In genomic region chr3:151673974-151674373, GRCh38 we compare ENCODE assay signal across 1 cellular context.
TF ChIP-seq lines count a peak whose summit lies in the region.

No MANE protein-coding gene starts in this region.

TF ChIP-seq in K562, 482 proteins besides CTCF, POLR2A, EP300 and RAD21 (continued from another document and continues in another):
- no peak for TF ChIP-seq MBD1 (CRISPR knock-in tag; IDR thresholded peaks at IDR 0.05)
- peak; percentile 66 for TF ChIP-seq HDAC3 (IDR thresholded peaks at IDR 0.05; ENCODE audit: borderline replicate concordance, partially characterized antibody)
- TF ChIP-seq POLR2AphosphoS2 (IDR thresholded peaks at IDR 0.05; ENCODE audit: low read length) = no peak
- no peak for TF ChIP-seq HMG20A (CRISPR knock-in tag; conservative IDR thresholded peaks at IDR 0.05)
- no peak for TF ChIP-seq TAF15 (IDR thresholded peaks at IDR 0.05; ENCODE audit: low read depth, low read length)
- peak; percentile 65; the same call in 1 of the 2 replicates for TF ChIP-seq LEF1 (IDR thresholded peaks at IDR 0.05)
- TF ChIP-seq HEY1 (CRISPR knock-in tag; IDR thresholded peaks at IDR 0.05; ENCODE audit: borderline replicate concordance) = no peak
- peak in 1 of 2 experiments; percentile 22 for TF ChIP-seq NCOA2 (IDR thresholded peaks at IDR 0.05; ENCODE audit: partially characterized antibody in 2 of 2)
- peak in 1 of 2 experiments; percentile 93; a peak in 2 of 4 replicates for TF ChIP-seq MLLT1 (IDR thresholded peaks at IDR 0.05)
- no peak for TF ChIP-seq CREB5 (CRISPR knock-in tag; IDR thresholded peaks at IDR 0.05)
- TF ChIP-seq CCNT2 (IDR thresholded peaks at IDR 0.05; ENCODE audit: borderline replicate concordance, extremely low read depth, insufficient read length, low read depth, low read length) = peak; percentile 32
- peak; percentile 88 for TF ChIP-seq NCOR1 (IDR thresholded peaks at IDR 0.05)
- no peak for TF ChIP-seq ZNF644 (tag; IDR thresholded peaks at IDR 0.05; ENCODE audit: low read depth)
- TF ChIP-seq RB1 (IDR thresholded peaks at IDR 0.05; ENCODE audit: low read depth) = no peak
- TF ChIP-seq BACH1 (tag; IDR thresholded peaks at IDR 0.05) = no peak
- TF ChIP-seq SMAD1 (IDR thresholded peaks at IDR 0.05; ENCODE audit: low read depth, low read length, partially characterized antibody) = no peak
- no peak for TF ChIP-seq ZNF79 (CRISPR knock-in tag; IDR thresholded peaks at IDR 0.05; ENCODE audit: low read depth)
- TF ChIP-seq TEAD1 (CRISPR knock-in tag; IDR thresholded peaks at IDR 0.05) = peak in 1 of 2 experiments; percentile 19; a peak in 1 of 4 replicates
- peak; percentile 77 for TF ChIP-seq NFIC (IDR thresholded peaks at IDR 0.05)
- no peak for TF ChIP-seq SAP30 (IDR thresholded peaks at IDR 0.05; ENCODE audit: borderline replicate concordance, insufficient read depth, low read depth, low read length, poor library complexity, severe bottlenecking)
- TF ChIP-seq MEF2A (IDR thresholded peaks at IDR 0.05; ENCODE audit: control insufficient read depth, low read depth, low read length) = no peak
- no peak for TF ChIP-seq ZNF707 (CRISPR knock-in tag; conservative IDR thresholded peaks at IDR 0.05)
- no peak for TF ChIP-seq NFIX (CRISPR knock-in tag; IDR thresholded peaks at IDR 0.05; ENCODE audit: low read depth)
- TF ChIP-seq ZSCAN29 (IDR thresholded peaks at IDR 0.05) = no peak
- peak; percentile 96 for TF ChIP-seq SMARCA4 (IDR thresholded peaks at IDR 0.05)
- no peak for TF ChIP-seq ZNF41 (CRISPR knock-in tag; conservative IDR thresholded peaks at IDR 0.05)
- TF ChIP-seq ZNF699 (CRISPR knock-in tag; IDR thresholded peaks at IDR 0.05; ENCODE audit: insufficient replicate concordance) = no peak
- TF ChIP-seq ZNF766 (CRISPR knock-in tag; conservative IDR thresholded peaks at IDR 0.05) = 0 out of 2 replicates have a peak, but pooled peaks have one; percentile 36
- TF ChIP-seq RNF2 (IDR thresholded peaks at IDR 0.05) = peak; percentile 33; the same call in 1 of the 2 replicates
- no peak for TF ChIP-seq RBM22 (IDR thresholded peaks at IDR 0.05; ENCODE audit: low read depth, low read length, poor library complexity, severe bottlenecking)
- peak; percentile 52; the same call in 1 of the 2 replicates for TF ChIP-seq ATF7 (IDR thresholded peaks at IDR 0.05)
- no peak for TF ChIP-seq SUPT5H (IDR thresholded peaks at IDR 0.05)
- TF ChIP-seq TBL1XR1 (IDR thresholded peaks at IDR 0.05; ENCODE audit: low read length in 2 of 2) = peak in 1 of 2 experiments; percentile 67; a peak in 2 of 4 replicates
- TF ChIP-seq MBD2 (IDR thresholded peaks at IDR 0.05; ENCODE audit: borderline replicate concordance, low read depth) = peak; percentile 42; the same call in 1 of the 2 replicates
- no peak for TF ChIP-seq RHOXF2B (CRISPR knock-in tag; conservative IDR thresholded peaks at IDR 0.05)
- no peak for TF ChIP-seq POLR3G (IDR thresholded peaks at IDR 0.05; ENCODE audit: extremely low read depth, insufficient read length, insufficient replicate concordance)
- peak; percentile 61 for TF ChIP-seq ATF3 (IDR thresholded peaks at IDR 0.05)
- no peak for TF ChIP-seq ATF3 (CRISPR knock-in tag; conservative IDR thresholded peaks at IDR 0.05)
- TF ChIP-seq RCOR1 (IDR thresholded peaks at IDR 0.05; ENCODE audit: borderline replicate concordance in 1 of 2, low read depth in 2 of 2, low read length in 2 of 2) = peak in 1 of 2 experiments; percentile 58; a peak in 2 of 4 replicates
- TF ChIP-seq ZBTB1 (CRISPR knock-in tag; IDR thresholded peaks at IDR 0.05; ENCODE audit: borderline replicate concordance, low read depth) = no peak
- no peak for TF ChIP-seq ZNF778 (CRISPR knock-in tag; IDR thresholded peaks at IDR 0.05)
- no peak for TF ChIP-seq ZNF507 (tag; conservative IDR thresholded peaks at IDR 0.05)
- TF ChIP-seq CBX5 (IDR thresholded peaks at IDR 0.05; ENCODE audit: borderline replicate concordance, low read depth) = no peak
- TF ChIP-seq HES1 (IDR thresholded peaks at IDR 0.05; ENCODE audit: low read depth) = peak; percentile 58; the same call in 1 of the 2 replicates
- TF ChIP-seq ZFP91 (CRISPR knock-in tag; IDR thresholded peaks at IDR 0.05) = no peak
- TF ChIP-seq TCF3 (CRISPR knock-in tag; IDR thresholded peaks at IDR 0.05) = peak; percentile 83
- 0 out of 2 replicates have a peak, but pooled peaks have one; percentile 24 for TF ChIP-seq JUN (IDR thresholded peaks at IDR 0.05; ENCODE audit: borderline replicate concordance, low read depth, low read length)
- no peak for TF ChIP-seq JUN (CRISPR knock-in tag; IDR thresholded peaks at IDR 0.05; ENCODE audit: borderline replicate concordance)
- TF ChIP-seq ZBTB43 (CRISPR knock-in tag; IDR thresholded peaks at IDR 0.05) = no peak
- no peak for TF ChIP-seq ZFPM2 (CRISPR knock-in tag; IDR thresholded peaks at IDR 0.05)
- TF ChIP-seq MITF (IDR thresholded peaks at IDR 0.05) = no peak
- TF ChIP-seq ELF2 (CRISPR knock-in tag; IDR thresholded peaks at IDR 0.05) = no peak
- TF ChIP-seq GMEB1 (CRISPR knock-in tag; IDR thresholded peaks at IDR 0.05) = no peak
- TF ChIP-seq HDAC2 (IDR thresholded peaks at IDR 0.05) = peak; percentile 74; the same call in 1 of the 2 replicates
- TF ChIP-seq YBX1 (IDR thresholded peaks at IDR 0.05) = no peak
- TF ChIP-seq TOE1 (IDR thresholded peaks at IDR 0.05; ENCODE audit: borderline replicate concordance) = no peak
- TF ChIP-seq TOE1 (CRISPR knock-in tag; IDR thresholded peaks at IDR 0.05; ENCODE audit: borderline replicate concordance, low read depth) = no peak
- TF ChIP-seq NR3C1 (CRISPR knock-in tag; IDR thresholded peaks at IDR 0.05) = no peak
- TF ChIP-seq ARNT (IDR thresholded peaks at IDR 0.05) = peak; percentile 54 to 76; a peak in 2 of 4 replicates
- peak; percentile 35; the same call in 1 of the 2 replicates for TF ChIP-seq ZBTB17 (CRISPR knock-in tag; IDR thresholded peaks at IDR 0.05)
- no peak for TF ChIP-seq ATF4 (CRISPR knock-in tag; IDR thresholded peaks at IDR 0.05)
- TF ChIP-seq ZEB2 (IDR thresholded peaks at IDR 0.05) = peak; percentile 56; the same call in 1 of the 2 replicates
